ENCODE assay signal across 1 cellular context in the genomic region with DNA sequence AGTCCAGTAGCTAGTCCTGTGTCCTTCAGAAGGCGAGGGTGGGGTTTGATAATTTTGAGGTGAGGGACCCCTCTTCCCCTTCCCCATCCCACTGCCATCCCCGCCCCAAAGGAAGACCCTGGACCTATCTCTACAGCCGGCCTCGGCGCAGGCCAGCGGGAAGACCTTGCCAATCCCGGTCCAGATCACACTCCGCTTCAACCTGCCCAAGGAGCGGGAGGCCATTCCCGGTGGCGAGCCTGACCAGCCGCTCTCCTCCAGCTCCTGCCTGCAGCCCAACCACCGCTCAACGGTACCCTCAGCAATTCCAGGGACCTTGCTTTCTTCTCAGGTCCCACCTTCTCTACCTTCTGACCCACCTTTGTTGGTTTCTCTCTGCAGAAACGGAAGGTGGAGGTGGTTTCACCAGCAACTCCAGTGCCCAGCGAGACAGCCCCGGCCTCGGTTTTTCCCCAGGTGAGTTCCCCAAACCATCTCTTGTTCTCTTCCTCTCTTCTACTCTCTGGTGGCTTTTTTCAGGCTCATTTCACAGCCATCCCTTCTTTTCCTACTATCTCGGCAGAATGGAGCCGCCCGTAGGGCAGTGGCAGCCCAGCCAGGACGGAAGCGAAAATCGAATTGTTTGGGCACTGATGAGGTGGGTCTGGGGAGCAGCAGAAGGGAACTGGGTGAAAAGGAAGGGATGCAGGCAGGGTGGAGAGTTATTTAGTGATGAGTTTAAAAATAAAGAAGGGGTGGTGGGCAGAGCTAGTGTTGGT.
TF ChIP-seq lines count a peak whose summit lies in the region.

No MANE protein-coding gene starts in this region.

TF ChIP-seq in HepG2, 621 proteins besides CTCF, POLR2A, EP300 and RAD21:
- TF ChIP-seq, protein P1, sequence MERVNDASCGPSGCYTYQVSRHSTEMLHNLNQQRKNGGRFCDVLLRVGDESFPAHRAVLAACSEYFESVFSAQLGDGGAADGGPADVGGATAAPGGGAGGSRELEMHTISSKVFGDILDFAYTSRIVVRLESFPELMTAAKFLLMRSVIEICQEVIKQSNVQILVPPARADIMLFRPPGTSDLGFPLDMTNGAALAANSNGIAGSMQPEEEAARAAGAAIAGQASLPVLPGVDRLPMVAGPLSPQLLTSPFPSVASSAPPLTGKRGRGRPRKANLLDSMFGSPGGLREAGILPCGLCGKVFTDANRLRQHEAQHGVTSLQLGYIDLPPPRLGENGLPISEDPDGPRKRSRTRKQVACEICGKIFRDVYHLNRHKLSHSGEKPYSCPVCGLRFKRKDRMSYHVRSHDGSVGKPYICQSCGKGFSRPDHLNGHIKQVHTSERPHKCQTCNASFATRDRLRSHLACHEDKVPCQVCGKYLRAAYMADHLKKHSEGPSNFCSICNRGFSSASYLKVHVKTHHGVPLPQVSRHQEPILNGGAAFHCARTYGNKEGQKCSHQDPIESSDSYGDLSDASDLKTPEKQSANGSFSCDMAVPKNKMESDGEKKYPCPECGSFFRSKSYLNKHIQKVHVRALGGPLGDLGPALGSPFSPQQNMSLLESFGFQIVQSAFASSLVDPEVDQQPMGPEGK (CRISPR knock-in tag; IDR thresholded peaks at IDR 0.05) = no peak
- TF ChIP-seq RBFOX2 (IDR thresholded peaks at IDR 0.05; ENCODE audit: low read depth, low read length) = peak; percentile 43; the same call in 1 of the 2 replicates
- TF ChIP-seq, protein P2, sequence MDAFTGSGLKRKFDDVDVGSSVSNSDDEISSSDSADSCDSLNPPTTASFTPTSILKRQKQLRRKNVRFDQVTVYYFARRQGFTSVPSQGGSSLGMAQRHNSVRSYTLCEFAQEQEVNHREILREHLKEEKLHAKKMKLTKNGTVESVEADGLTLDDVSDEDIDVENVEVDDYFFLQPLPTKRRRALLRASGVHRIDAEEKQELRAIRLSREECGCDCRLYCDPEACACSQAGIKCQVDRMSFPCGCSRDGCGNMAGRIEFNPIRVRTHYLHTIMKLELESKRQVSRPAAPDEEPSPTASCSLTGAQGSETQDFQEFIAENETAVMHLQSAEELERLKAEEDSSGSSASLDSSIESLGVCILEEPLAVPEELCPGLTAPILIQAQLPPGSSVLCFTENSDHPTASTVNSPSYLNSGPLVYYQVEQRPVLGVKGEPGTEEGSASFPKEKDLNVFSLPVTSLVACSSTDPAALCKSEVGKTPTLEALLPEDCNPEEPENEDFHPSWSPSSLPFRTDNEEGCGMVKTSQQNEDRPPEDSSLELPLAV (CRISPR knock-in tag; conservative IDR thresholded peaks at IDR 0.05; ENCODE audit: low read depth) = no peak
- TF ChIP-seq NFRKB (IDR thresholded peaks at IDR 0.05) = no peak
- 0 out of 2 replicates have a peak, but pooled peaks have one; percentile 28 for TF ChIP-seq KDM5B (CRISPR knock-in tag; IDR thresholded peaks at IDR 0.05; ENCODE audit: borderline replicate concordance)
